Comparison of ENCODE assay signal across 1 cellular context in the genomic region with DNA sequence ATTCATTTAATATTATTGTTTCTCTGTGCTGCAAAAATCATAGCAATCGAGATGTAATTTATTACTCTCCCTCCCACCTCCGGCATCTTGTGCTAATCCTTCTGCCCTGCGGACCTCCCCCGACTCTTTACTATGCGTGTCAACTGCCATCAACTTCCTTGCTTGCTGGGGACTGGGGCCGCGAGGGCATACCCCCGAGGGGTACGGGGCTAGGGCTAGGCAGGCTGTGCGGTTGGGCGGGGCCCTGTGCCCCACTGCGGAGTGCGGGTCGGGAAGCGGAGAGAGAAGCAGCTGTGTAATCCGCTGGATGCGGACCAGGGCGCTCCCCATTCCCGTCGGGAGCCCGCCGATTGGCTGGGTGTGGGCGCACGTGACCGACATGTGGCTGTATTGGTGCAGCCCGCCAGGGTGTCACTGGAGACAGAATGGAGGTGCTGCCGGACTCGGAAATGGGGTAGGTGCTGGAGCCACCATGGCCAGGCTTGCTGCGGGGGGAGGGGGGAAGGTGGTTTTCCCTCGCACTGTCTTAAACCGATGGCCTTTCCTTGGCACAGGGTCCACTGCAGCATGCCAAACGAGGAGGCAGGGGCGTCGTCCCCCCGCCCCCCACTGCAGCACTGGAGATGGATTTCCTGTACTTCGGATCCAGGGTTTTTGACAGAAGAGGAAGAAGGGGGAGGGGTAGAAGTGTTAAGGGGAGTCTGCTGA.
TF ChIP-seq lines count a peak whose summit lies in the region.

A gene (plus strand): TSS at position 414 of the 708 bp plus-strand sequence. CDS start 17,006 bp downstream, outside the sequence.

TF ChIP-seq in H1, 55 proteins besides CTCF, POLR2A, EP300 and RAD21 (continued from another document):
- TF ChIP-seq TEAD4 (IDR thresholded peaks at IDR 0.05; ENCODE audit: low read depth, low read length), result 0 out of 2 replicates have a peak, but pooled peaks have one; percentile 1
- TF ChIP-seq CHD2 (IDR thresholded peaks at IDR 0.05; ENCODE audit: low read length), result peak; percentile 64; the same call in 1 of the 2 replicates
- TF ChIP-seq, protein P1, sequence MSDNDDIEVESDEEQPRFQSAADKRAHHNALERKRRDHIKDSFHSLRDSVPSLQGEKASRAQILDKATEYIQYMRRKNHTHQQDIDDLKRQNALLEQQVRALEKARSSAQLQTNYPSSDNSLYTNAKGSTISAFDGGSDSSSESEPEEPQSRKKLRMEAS (IDR thresholded peaks at IDR 0.05), result peak; percentile 97
- no peak for TF ChIP-seq NANOG (IDR thresholded peaks at IDR 0.05; ENCODE audit: insufficient read depth, low read depth, low read length, poor library complexity, severe bottlenecking)
- 0 out of 2 replicates have a peak, but pooled peaks have one; percentile 90 for TF ChIP-seq RBBP5 (IDR thresholded peaks at IDR 0.05; ENCODE audit: borderline replicate concordance, low read depth, low read length)
- TF ChIP-seq, protein P2, sequence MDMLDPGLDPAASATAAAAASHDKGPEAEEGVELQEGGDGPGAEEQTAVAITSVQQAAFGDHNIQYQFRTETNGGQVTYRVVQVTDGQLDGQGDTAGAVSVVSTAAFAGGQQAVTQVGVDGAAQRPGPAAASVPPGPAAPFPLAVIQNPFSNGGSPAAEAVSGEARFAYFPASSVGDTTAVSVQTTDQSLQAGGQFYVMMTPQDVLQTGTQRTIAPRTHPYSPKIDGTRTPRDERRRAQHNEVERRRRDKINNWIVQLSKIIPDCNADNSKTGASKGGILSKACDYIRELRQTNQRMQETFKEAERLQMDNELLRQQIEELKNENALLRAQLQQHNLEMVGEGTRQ (IDR thresholded peaks at IDR 0.05; ENCODE audit: low read length), result peak; percentile 95
- TF ChIP-seq, protein P3, sequence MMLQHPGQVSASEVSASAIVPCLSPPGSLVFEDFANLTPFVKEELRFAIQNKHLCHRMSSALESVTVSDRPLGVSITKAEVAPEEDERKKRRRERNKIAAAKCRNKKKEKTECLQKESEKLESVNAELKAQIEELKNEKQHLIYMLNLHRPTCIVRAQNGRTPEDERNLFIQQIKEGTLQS (IDR thresholded peaks at IDR 0.05; ENCODE audit: insufficient read depth, low read depth, low read length), result peak; percentile 89
- peak; percentile 49; the same call in 1 of the 2 replicates for TF ChIP-seq TBP (IDR thresholded peaks at IDR 0.05; ENCODE audit: low read depth, low read length)
- TF ChIP-seq, protein P4, sequence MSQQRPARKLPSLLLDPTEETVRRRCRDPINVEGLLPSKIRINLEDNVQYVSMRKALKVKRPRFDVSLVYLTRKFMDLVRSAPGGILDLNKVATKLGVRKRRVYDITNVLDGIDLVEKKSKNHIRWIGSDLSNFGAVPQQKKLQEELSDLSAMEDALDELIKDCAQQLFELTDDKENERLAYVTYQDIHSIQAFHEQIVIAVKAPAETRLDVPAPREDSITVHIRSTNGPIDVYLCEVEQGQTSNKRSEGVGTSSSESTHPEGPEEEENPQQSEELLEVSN (IDR thresholded peaks at IDR 0.05), result peak; percentile 78
- TF ChIP-seq SP1 (IDR thresholded peaks at IDR 0.05; ENCODE audit: low read depth, low read length), result no peak
- no peak for TF ChIP-seq EZH2 (IDR thresholded peaks at IDR 0.05; ENCODE audit: low read depth, low read length, severe bottlenecking)
- peak; percentile 70 for TF ChIP-seq CREB1 (IDR thresholded peaks at IDR 0.05)
- TF ChIP-seq HDAC2 (IDR thresholded peaks at IDR 0.05; ENCODE audit: borderline replicate concordance in 1 of 2, low read depth in 2 of 2, low read length in 2 of 2), result 0 out of 4 replicates have a peak, but pooled peaks of 1 of the 2 experiments have one; percentile 79
- 0 out of 2 replicates have a peak, but pooled peaks have one; percentile 29 for TF ChIP-seq PHF8 (conservative IDR thresholded peaks at IDR 0.05; ENCODE audit: low read depth, low read length)
- TF ChIP-seq POU5F1 (IDR thresholded peaks at IDR 0.05; ENCODE audit: low read depth, low read length), result no peak
- no peak for TF ChIP-seq JUN (IDR thresholded peaks at IDR 0.05; ENCODE audit: low read depth, low read length)
- peak in 1 of 2 experiments; percentile 77; a peak in 2 of 4 replicates for TF ChIP-seq SIN3A (conservative IDR thresholded peaks at IDR 0.05 in 1 of 2, IDR thresholded peaks at IDR 0.05 in 1 of 2; ENCODE audit: low read depth in 1 of 2, low read length in 2 of 2)
- no peak for TF ChIP-seq SIX5 (IDR thresholded peaks at IDR 0.05; ENCODE audit: low read depth, low read length)
- no peak for TF ChIP-seq BCL11A (IDR thresholded peaks at IDR 0.05; ENCODE audit: low read depth in 2 of 2, low read length in 2 of 2)
- TF ChIP-seq ASH2L (IDR thresholded peaks at IDR 0.05; ENCODE audit: low read length), result peak; percentile 84
